Comparison of ENCODE assay signal across 7 cellular contexts in genomic region chr3:114664006-114664405, GRCh38.
"Had no signal": no experiment of that assay in that cellular context is flagged by ENCODE, and none has a peak within 500 bp of the region (broad histone marks: within the 10 kb centered on the region; RNA-seq: fewer than 3 reads in every experiment).

No MANE protein-coding gene starts in this region.

- H3K27me3 Mint-ChIP-seq: IgD-negative memory B cell had no signal

- H3K27ac ChIP-seq: GM23248 had no signal

- H3K27ac Mint-ChIP-seq: H9 had no signal

- ATAC-seq: HepG2 had no signal

- H3K9me3 Mint-ChIP-seq: H9 had no signal

- H3K4me3 Mint-ChIP-seq: H9, IgD-negative memory B cell had no signal

- DNase-seq: GM23248, GOT3, H9, HCEC 1CT, KBM-7 had no signal

- H3K4me3 ChIP-seq: GM23248 had no signal
